In the genomic region with DNA sequence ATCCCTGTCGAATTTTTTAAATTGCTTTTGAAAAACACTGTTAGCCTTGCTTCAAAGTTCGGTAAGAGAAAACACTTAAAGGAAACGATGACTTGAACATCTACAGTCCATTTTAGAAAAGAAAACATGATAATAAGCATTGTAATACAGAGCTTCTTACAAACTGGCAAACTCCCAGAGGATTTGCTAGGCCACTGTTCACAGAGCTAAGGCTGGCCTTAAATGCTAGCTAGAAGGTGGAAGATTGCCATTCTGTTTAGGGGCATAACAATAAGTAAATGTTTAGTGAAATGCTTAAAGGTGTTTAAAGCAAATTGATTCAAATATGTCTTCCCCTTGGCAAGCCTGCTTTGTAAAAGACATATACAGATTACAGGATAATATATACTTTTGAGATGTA, we compare ENCODE assay signal across 20 cellular contexts.
"Had no signal": no experiment of that assay in that cellular context is flagged by ENCODE, and none has a peak within 500 bp of the region (broad histone marks: within the 10 kb centered on the region; RNA-seq: fewer than 3 reads in every experiment).

No MANE protein-coding gene starts in this region.

- H3K27ac ChIP-seq: coronary artery, hepatocyte, suprapubic skin, upper lobe of left lung, uterus had no signal

- H3K4me1 ChIP-seq: suprapubic skin, uterus had no signal

- DNase-seq: cerebellar nuclear complex; dorsolateral prefrontal cortex; effector CD8-positive, alpha-beta T cell; foreskin melanocyte; left colon; mammary epithelial cell; mucosa of descending colon; natural killer cell; posterior cingulate gyrus; small intestine; stimulated activated CD4-positive, alpha-beta T cell treated with anti-CD3 and anti-CD28 coated beads, Interleukin-12 subunit alpha, Interleukin-12 subunit beta, amount 100 ng/mL, for 4 hours; stimulated activated CD4-positive, alpha-beta T cell treated with anti-CD3 and anti-CD28 coated beads, Interleukin-2, amount 100 ng/mL, for 48 hours; stimulated activated naive CD4-positive, alpha-beta T cell treated with Interleukin-2 at 50 U/mL for 16 hours; tibial artery; upper lobe of left lung; uterus had no signal

- H3K4me3 ChIP-seq: coronary artery, dorsolateral prefrontal cortex, hepatocyte, mucosa of descending colon, right atrium auricular region, suprapubic skin, tibial artery, upper lobe of left lung, uterus had no signal

- H3K36me3 ChIP-seq: right atrium auricular region, suprapubic skin, tibial artery, upper lobe of left lung, uterus had no signal

- H3K9me3 ChIP-seq: mucosa of descending colon, right atrium auricular region, suprapubic skin, tibial artery, upper lobe of left lung, uterus had no signal

- H3K27me3 ChIP-seq: dorsolateral prefrontal cortex, hepatocyte, right atrium auricular region, suprapubic skin, tibial artery, upper lobe of left lung, uterus had no signal
